Comparison of ENCODE assay signal across 17 cellular contexts in genomic region chr3:55412580-55412979, GRCh38.
DNase-seq lines count a peak whose midpoint lies in the region; ATAC-seq and TF ChIP-seq lines count a peak whose summit lies in the region.
"Had no signal": no experiment of that assay in that cellular context is flagged by ENCODE, and none has a peak within 500 bp of the region (broad histone marks: within the 10 kb centered on the region; RNA-seq: fewer than 3 reads in every experiment).

No MANE protein-coding gene starts in this region.

- H3K27me3 ChIP-seq in endocrine pancreas (ENCODE audit: control insufficient read depth, insufficient read depth, low read length) (no peaks in the 10 kb centered on the region), left lung (no peaks in the 10 kb centered on the region), PC-3 (ENCODE audit: low read length) (no peaks in the 10 kb centered on the region)

- CTCF ChIA-PET in PC-3 (lab: Charles Lee) = no interaction called here

- H2AFZ ChIP-seq in PC-3 (ENCODE audit: low read length) = no peak overlapping the region

- no peaks in the 10 kb centered on the region for H4K20me1 ChIP-seq in PC-3 (ENCODE audit: low read length)

- no peaks in the 10 kb centered on the region for H3K79me2 ChIP-seq in PC-3 (ENCODE audit: low read length)

- ATAC-seq in mucosa of descending colon = peak; percentile 58
- no peak for ATAC-seq in left lung
- ATAC-seq in PC-3 = no peak

- H3K36me3 ChIP-seq in endocrine pancreas (ENCODE audit: control insufficient read depth, insufficient read depth, low read length) (no peaks in the 10 kb centered on the region), mucosa of descending colon (ENCODE audit: low read depth) (no peaks in the 10 kb centered on the region), left lung (no peaks in the 10 kb centered on the region), PC-3 (ENCODE audit: low read depth, low read length) (no peaks in the 10 kb centered on the region)
- H3K36me3 ChIP-seq: HAP-1 had no signal

- H3K4me3 ChIP-seq in endocrine pancreas (ENCODE audit: control insufficient read depth, insufficient read depth, low read length) (peak overlapping the region; percentile 6), mucosa of descending colon (no peak overlapping the region), left lung (no peak overlapping the region), PC-3 (ENCODE audit: low read length) (no peak overlapping the region)
- H3K4me3 ChIP-seq: HAP-1 had no signal

- DNase-seq in kidney tubule cell (ENCODE audit: low spot score) (peak; percentile 14), mucosa of descending colon (no peak), NCI-H2081 (lab: John Stamatoyannopoulos, UW) (no peak), NCI-H2171 treated with DMSO at 0.1 percent for 48 hours (lab: John Stamatoyannopoulos, UW) (no peak), left lung (no peak), PC-3 (no peak)
- DNase-seq: C1 segment of cervical spinal cord; Calu3; CD4-positive, alpha-beta memory T cell; COR-L47; DMS53; DMS79 treated with DMSO at 0.1 percent for 48 hours; GF-D8; GOT3; HFFc6 had no signal

- no peak for TF ChIP-seq CTCF in mucosa of descending colon (IDR thresholded peaks at IDR 0.05)
- TF ChIP-seq CTCF in left lung (IDR thresholded peaks at IDR 0.05) = no peak
- TF ChIP-seq CTCF in PC-3 (conservative IDR thresholded peaks at IDR 0.05; ENCODE audit: low read depth, low read length) = no peak

- intact Hi-C loops in mucosa of descending colon (cut with DNase I, micrococcal nuclease) = no loop called here
- intact Hi-C loops in left lung (cut with DNase I) = no loop called here
- intact Hi-C loops in PC-3 (cut with micrococcal nuclease) = loop anchor here (5.0 kb wide), 1 partner anchor 530 kb away; no protein-coding TSS in a partner anchor

- H3K9ac ChIP-seq in endocrine pancreas (ENCODE audit: control insufficient read depth, insufficient read depth, low read length) (no peak overlapping the region), PC-3 (ENCODE audit: low read length) (no peak overlapping the region)

- H3K4me1 ChIP-seq in endocrine pancreas (ENCODE audit: control insufficient read depth, insufficient read depth, low read length) (peaks cover 5% of the 10 kb centered on the region), mucosa of descending colon (ENCODE audit: low read depth) (peaks cover 12% of the 10 kb centered on the region), left lung (no peaks in the 10 kb centered on the region), PC-3 (ENCODE audit: insufficient read depth, low read length) (peaks cover 43% of the 10 kb centered on the region)

- H3K9me3 ChIP-seq in endocrine pancreas (ENCODE audit: control insufficient read depth, low read length) (no peaks in the 10 kb centered on the region), mucosa of descending colon (no peaks in the 10 kb centered on the region), left lung (peaks cover 0 to 2% of the 10 kb centered on the region in 2 donors), PC-3 (ENCODE audit: low read length) (no peaks in the 10 kb centered on the region)

- H3K9me2 ChIP-seq in PC-3 (replicated peaks; ENCODE audit: low read length) = no peaks in the 10 kb centered on the region

- H3K27ac ChIP-seq in left lung = no peak overlapping the region
- no peak overlapping the region for H3K27ac ChIP-seq in PC-3 (ENCODE audit: low read length)

- POLR2A ChIA-PET in PC-3 (lab: Charles Lee; ENCODE audit: unreplicated experiment) = no interaction called here

- no peak overlapping the region for H3K4me2 ChIP-seq in PC-3 (ENCODE audit: low read length)

- no peaks in the 10 kb centered on the region for H3F3A ChIP-seq in PC-3 (ENCODE audit: low read length, unreplicated experiment)

- no TSS peak for BruUV-seq in PC-3 (replicated peaks; lab: Mats Ljungman, UMichigan)
